ENCODE assay signal across 8 cellular contexts in genomic region chr2:210476194-210477128, GRCh38. TPM values are rescaled to one million over a fixed set of nuclear protein-coding genes. Genes with fewer than 3 reads are reported as not detected.
A peak's percentile ranks its signal among the peaks of the same experiment; 100 is the strongest.
DNase-seq lines count a peak whose midpoint lies in the region; ATAC-seq, FAIRE-seq and TF ChIP-seq lines count a peak whose summit lies in the region.

TSS of gene LANCL1 (minus strand) at chr2:210476759. CDS start at chr2:210476396, 363 bp downstream.

- no peaks in the 10 kb centered on the region for H3F3A ChIP-seq in OCI-LY1 (ENCODE audit: insufficient read depth, low read length)

- peak within 1 kb of the TSS; percentile 86 for H3K27ac Mint-ChIP-seq in Caco-2 (ENCODE audit: unreplicated experiment)

- peak within 1 kb of the TSS; percentile 67 for H3K4me3 ChIP-seq in Caco-2 (ENCODE audit: low read depth, low read length)
- peak within 1 kb of the TSS; percentile 82 for H3K4me3 ChIP-seq in OCI-LY1 (ENCODE audit: low read depth, low read length, poor library complexity, severe bottlenecking)
- peak within 1 kb of the TSS; percentile 73 for H3K4me3 ChIP-seq in mesodermal cell (ENCODE audit: extremely low read depth, insufficient read depth, low read length, poor library complexity, severe bottlenecking)

- peak; percentile 100 for ATAC-seq in GM21381 (IDR thresholded peaks at IDR 0.05; ENCODE audit: unreplicated experiment)

- no peaks in the 10 kb centered on the region for H3K4me1 Mint-ChIP-seq in Caco-2 (ENCODE audit: low read depth, unreplicated experiment)

- no peaks in the 10 kb centered on the region for H4K20me1 ChIP-seq in OCI-LY1 (ENCODE audit: insufficient read depth, low read length)

- DNase-seq in Caco-2 (peak; percentile 89), HUDEP-2 (lab: John Stamatoyannopoulos, UW; ENCODE audit: unreplicated experiment in 76 of 76) (peak in 75 of 76 experiments; percentile 45 to 91 (median 76))
- DNase-seq in activated CD8-positive, alpha-beta memory T cell treated with anti-CD3 and anti-CD28 coated beads, Interleukin-2, amount 50 U/mL, for 4 hours, result peak; percentile 78
- DNase-seq in stimulated activated CD8-positive, alpha-beta memory T cell treated with anti-CD3 and anti-CD28 coated beads, Interleukin-15, amount 100 ng/mL, for 4 hours (ENCODE audit: low read depth in 2 of 2), result peak; percentile 60 to 65

- H3K9me2 ChIP-seq in OCI-LY1 (ENCODE audit: low read depth, low read length), result no peaks in the 10 kb centered on the region

- no peaks in the 10 kb centered on the region for H3K27me3 Mint-ChIP-seq in Caco-2 (ENCODE audit: insufficient read depth, unreplicated experiment)

- CTCF ChIA-PET in Caco-2 (lab: Charles Lee), result no interaction called here

- peak within 1 kb of the TSS; percentile 95 for H3K4me3 Mint-ChIP-seq in Caco-2 (ENCODE audit: unreplicated experiment)

- peaks cover 10% of the 10 kb centered on the region for H3K36me3 Mint-ChIP-seq in Caco-2 (ENCODE audit: insufficient read depth, unreplicated experiment)

- H2AFZ ChIP-seq in OCI-LY1 (ENCODE audit: low read length), result peak within 1 kb of the TSS; percentile 96

- no peaks in the 10 kb centered on the region for H3K79me2 ChIP-seq in OCI-LY1 (ENCODE audit: insufficient read depth, low read length)

- WGBS in mesodermal cell (ENCODE audit: insufficient coverage in 2 of 2), 2 experiments, result 0% methylated on average over 20 to 30 of the region's 49 CpGs

- H3K9me3 ChIP-seq in Caco-2 (no peaks in the 10 kb centered on the region), OCI-LY1 (ENCODE audit: low read length) (no peaks in the 10 kb centered on the region), mesodermal cell (ENCODE audit: control insufficient read depth, low read length) (no peaks in the 10 kb centered on the region)

- peak; percentile 92 for FAIRE-seq in endometrium (lab: Jason Lieb, UNC)

- H3K4me1 ChIP-seq in Caco-2, result no peaks in the 10 kb centered on the region; the same call in 1 of the 2 replicates
- peaks cover 17% of the 10 kb centered on the region for H3K4me1 ChIP-seq in OCI-LY1 (ENCODE audit: insufficient read depth, low read length, severe bottlenecking)
- H3K4me1 ChIP-seq in mesodermal cell (ENCODE audit: control insufficient read depth, insufficient read depth, low read length, poor library complexity, severe bottlenecking), result no peaks in the 10 kb centered on the region

- POLR2A ChIA-PET in Caco-2 (lab: Charles Lee), result no interaction called here

- H3K27me3 ChIP-seq in Caco-2 (replicated peaks; ENCODE audit: control insufficient read depth, insufficient read depth, low read length) (no peaks in the 10 kb centered on the region), OCI-LY1 (ENCODE audit: insufficient read depth, low read length) (no peaks in the 10 kb centered on the region)

- peak within 1 kb of the TSS; percentile 72 for H3K4me2 ChIP-seq in OCI-LY1 (ENCODE audit: low read length)

- intact Hi-C loops in Caco-2 (cut with micrococcal nuclease; ENCODE audit: unreplicated experiment), result loop anchor here (1.0 to 2.0 kb wide), 2 partner anchors 26 to 305 kb away; partner anchors contain the start of gene KANSL1L

- no peak within 1 kb of the TSS for H3K27ac ChIP-seq in OCI-LY1 (ENCODE audit: low read depth, low read length, poor library complexity, severe bottlenecking)
- H3K27ac ChIP-seq in mesodermal cell (ENCODE audit: low read depth, low read length, severe bottlenecking), result peak within 1 kb of the TSS; percentile 67

- H3K9ac ChIP-seq in OCI-LY1 (ENCODE audit: low read length), result peak within 1 kb of the TSS; percentile 80

- TSS peak; percentile 60 for BruUV-seq in Caco-2 (replicated peaks; lab: Mats Ljungman, UMichigan)

- TF ChIP-seq CTCF in Caco-2 (IDR thresholded peaks at IDR 0.05; ENCODE audit: insufficient read depth in 1 of 2, low read depth in 1 of 2, low read length in 1 of 2, severe bottlenecking in 1 of 2, unreplicated experiment in 1 of 2), result no peak
- no peak for TF ChIP-seq CTCF in OCI-LY1 (IDR thresholded peaks at IDR 0.05; ENCODE audit: low read length)

- H3K36me3 ChIP-seq in Caco-2 (ENCODE audit: control insufficient read depth, insufficient read depth, low read length) (0 out of 2 replicates have a peak, but pooled peaks cover 2% of the 10 kb centered on the region), OCI-LY1 (ENCODE audit: insufficient read depth, low read length) (peaks cover 5% of the 10 kb centered on the region; the same call in 1 of the 2 replicates), mesodermal cell (ENCODE audit: control insufficient read depth, insufficient read depth, low read length) (peaks cover 9% of the 10 kb centered on the region)

- H3K9me3 Mint-ChIP-seq in Caco-2 (ENCODE audit: unreplicated experiment), result no peaks in the 10 kb centered on the region

RNA-seq across cellular contexts. Expression of gene LANCL1, which starts in this region (rescaled TPM):
- 26.5 and 30.6 TPM in 2 replicates for total RNA-seq in Caco-2 (2022)
- polyA plus RNA-seq in mesodermal cell (2013, experiment 1 of 2), result 48.1 TPM
- 49.6 TPM for polyA plus RNA-seq in mesodermal cell (2013, experiment 2 of 2)
